Comparison of ENCODE assay signal across 8 cellular contexts in the genomic region with DNA sequence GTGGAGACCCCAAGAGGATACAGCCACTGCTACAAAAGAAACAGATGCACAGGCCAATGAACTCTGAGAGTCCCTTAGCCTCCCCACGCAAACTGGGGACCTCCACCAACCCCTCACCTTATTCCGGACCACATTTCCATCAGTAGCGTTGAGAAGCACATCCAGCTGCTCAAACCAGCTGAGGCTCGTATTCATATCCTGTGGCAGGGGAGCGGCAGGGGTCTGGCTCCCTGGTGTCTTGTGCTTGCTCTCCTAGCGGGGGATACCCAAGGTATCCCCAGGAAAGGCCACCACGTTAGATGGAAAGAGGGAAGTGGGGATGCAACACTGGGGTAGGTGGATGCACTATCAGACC. TPM values are rescaled to one million over a fixed set of nuclear protein-coding genes. Genes with fewer than 3 reads are reported as not detected.
DNase-seq lines count a peak whose midpoint lies in the region; ATAC-seq and TF ChIP-seq lines count a peak whose summit lies in the region.

No MANE protein-coding gene starts in this region.

- H2AFZ ChIP-seq in fibroblast of lung (ENCODE audit: low read length): peak overlapping the region; percentile 74

- H4K20me1 ChIP-seq in fibroblast of lung (ENCODE audit: control insufficient read depth, extremely low read depth, insufficient read depth, low read length): no peaks in the 10 kb centered on the region

- H3K9ac ChIP-seq in fibroblast of lung (ENCODE audit: insufficient read depth, low read length): no peak overlapping the region

- no peaks in the 10 kb centered on the region for H3K9me3 ChIP-seq in heart right ventricle
- no peaks in the 10 kb centered on the region for H3K9me3 ChIP-seq in RWPE2 (ENCODE audit: severe bottlenecking)
- H3K9me3 ChIP-seq in fibroblast of lung (ENCODE audit: control insufficient read depth, insufficient read depth, low read depth, low read length): no peaks in the 10 kb centered on the region
- no peaks in the 10 kb centered on the region for H3K9me3 ChIP-seq in prostate gland

- H3K27ac ChIP-seq in heart right ventricle (peak overlapping the region in 7 of 10 donors; percentile 2 to 81 (median 73)), RWPE2 (ENCODE audit: poor library complexity, severe bottlenecking) (no peak overlapping the region), fibroblast of lung (ENCODE audit: insufficient read depth, low read length) (no peak overlapping the region), prostate gland (peak overlapping the region; percentile 58 to 68)

- H3K27me3 ChIP-seq in heart right ventricle (no peaks in the 10 kb centered on the region), RWPE2 (ENCODE audit: insufficient read depth, poor library complexity, severe bottlenecking) (no peaks in the 10 kb centered on the region), fibroblast of lung (ENCODE audit: control insufficient read depth, insufficient read depth, low read length) (no peaks in the 10 kb centered on the region), prostate gland (replicated peaks; ENCODE audit: insufficient read depth) (no peaks in the 10 kb centered on the region)

- 2 to 3% methylated on average over 7 of the region's 7 CpGs for WGBS in heart right ventricle, 2 donors
- 6% methylated on average over 7 of the region's 7 CpGs for WGBS in prostate gland

- peaks cover 0 to 32% (median 17%) of the 10 kb centered on the region in 9 donors for H3K4me1 ChIP-seq in heart right ventricle
- H3K4me1 ChIP-seq in RWPE2 (ENCODE audit: insufficient read depth, poor library complexity, severe bottlenecking): peaks cover 3% of the 10 kb centered on the region
- H3K4me1 ChIP-seq in fibroblast of lung (ENCODE audit: control insufficient read depth, extremely low read depth, insufficient read depth, low read length): no peaks in the 10 kb centered on the region
- H3K4me1 ChIP-seq in prostate gland (replicated peaks): no peaks in the 10 kb centered on the region

- peak overlapping the region; percentile 66 for H3K4me2 ChIP-seq in fibroblast of lung (ENCODE audit: extremely low read depth, insufficient read depth, low read length)

- H3K79me2 ChIP-seq in fibroblast of lung (ENCODE audit: control insufficient read depth, insufficient read depth, low read length): no peaks in the 10 kb centered on the region

- H3K36me3 ChIP-seq in heart right ventricle (peaks cover 0 to 19% (median 0%) of the 10 kb centered on the region in 9 donors), RWPE2 (ENCODE audit: low read depth) (0 out of 2 replicates have a peak, but pooled peaks cover 3% of the 10 kb centered on the region), fibroblast of lung (ENCODE audit: control insufficient read depth, insufficient read depth, low read length) (no peaks in the 10 kb centered on the region), prostate gland (no peaks in the 10 kb centered on the region)

- TF ChIP-seq CTCF in heart right ventricle (IDR thresholded peaks at IDR 0.05) (no peak), RWPE2 (IDR thresholded peaks at IDR 0.05; ENCODE audit: poor library complexity, severe bottlenecking) (peak; percentile 20), fibroblast of lung (conservative IDR thresholded peaks at IDR 0.05 in 1 of 2, IDR thresholded peaks at IDR 0.05 in 1 of 2; ENCODE audit: low read depth in 1 of 2, low read length in 2 of 2) (no peak), prostate gland (IDR thresholded peaks at IDR 0.05) (no peak)

- intact Hi-C loops in heart right ventricle (cut with DNase I) (loop anchor here in 3 of 10 donors (10.0 kb wide), 1 partner anchor 485 kb away; the partner anchor contains the start of genes HECTD3 (in 3 of the 3) and UROD (in 3 of the 3)), cardiac septum (cut with DNase I) (loop anchor here (5.0 to 10.0 kb wide), 2 partner anchors 152 to 295 kb away; partner anchors contain the start of gene ZSWIM5), prostate gland (cut with DNase I) (no loop called here)

- ATAC-seq in heart right ventricle: peak in 1 of 8 donors; percentile 2
- peak; percentile 6; the same call in 2 of the 3 replicates for ATAC-seq in RWPE2 (ENCODE audit: low read depth)
- no peak for ATAC-seq in HG02588 (IDR thresholded peaks at IDR 0.05; ENCODE audit: unreplicated experiment)
- no peak for ATAC-seq in GM18873 (IDR thresholded peaks at IDR 0.05; ENCODE audit: low FRiP score, unreplicated experiment)
- ATAC-seq in GM19452 (IDR thresholded peaks at IDR 0.05; ENCODE audit: unreplicated experiment): no peak

- H3K4me3 ChIP-seq in heart right ventricle: peak overlapping the region; percentile 26 to 74 (median 62)
- H3K4me3 ChIP-seq in RWPE2 (ENCODE audit: severe bottlenecking): peak overlapping the region; percentile 56
- peak overlapping the region; percentile 19 to 84 (median 63) for H3K4me3 ChIP-seq in fibroblast of lung (replicated peaks in 1 of 4; ENCODE audit: control extremely low read depth in 1 of 4, insufficient read depth in 1 of 4, low read depth in 3 of 4, low read length in 4 of 4)
- H3K4me3 ChIP-seq in prostate gland: peak overlapping the region; percentile 41 to 47

- TF ChIP-seq POLR2A in prostate gland (IDR thresholded peaks at IDR 0.05): no peak

- DNase-seq in heart right ventricle (no peak), cardiac septum (ENCODE audit: low spot score) (no peak), RWPE2 (ENCODE audit: low spot score) (no peak), fibroblast of lung (ENCODE audit: low read depth in 2 of 2) (peak in 1 of 2 donors; percentile 7), prostate gland (ENCODE audit: low spot score) (no peak)

RNA-seq across cellular contexts. Expression of gene CCDC163, which starts 0.5 kb away (rescaled TPM):
- 1 to 10 TPM in 3 of 10 donors, under 1 TPM in 6, not detected in 1; 0.31 to 3.1 (median 0.59) TPM for total RNA-seq in heart right ventricle
- 1 to 10 TPM in 1 of 2 donors, under 1 TPM in 1; 0.37 to 1.9 TPM for polyA plus RNA-seq in heart right ventricle
- total RNA-seq in cardiac septum: 0.38 TPM
- 1.0 and 1.2 TPM in 2 replicates for total RNA-seq in fibroblast of lung
- 0.85 and 1.6 TPM in 2 replicates for polyA plus RNA-seq in fibroblast of lung
- polyA plus RNA-seq in fibroblast of lung (2012): 0.83 and 1.0 TPM in 2 replicates
- 3.4 TPM in 1 of 2 replicates, not detected in the other for polyA minus RNA-seq in fibroblast of lung (ENCODE audit: low replicate concordance)
- total RNA-seq in prostate gland: 1 to 10 TPM; 1.6 to 1.7 TPM

RNA-seq across cellular contexts. Expression of gene MMACHC, which starts 0.7 kb away (rescaled TPM):
- total RNA-seq in heart right ventricle: 10 to 100 TPM in 9 of 10 donors, 1 to 10 TPM in 1; 7.8 to 24.6 (median 18.9) TPM
- 10 to 100 TPM in 1 of 2 donors, 1 to 10 TPM in 1; 3.6 to 12.7 TPM for polyA plus RNA-seq in heart right ventricle
- 8.7 TPM for total RNA-seq in cardiac septum
- total RNA-seq in fibroblast of lung: 2.3 and 2.6 TPM in 2 replicates
- polyA plus RNA-seq in fibroblast of lung: 4.2 and 5.9 TPM in 2 replicates
- polyA plus RNA-seq in fibroblast of lung (2012): 4.3 and 8.3 TPM in 2 replicates
- polyA minus RNA-seq in fibroblast of lung (ENCODE audit: low replicate concordance): 16.9 and 28.9 TPM in 2 replicates
- 1 to 10 TPM; 5.2 to 6.7 TPM for total RNA-seq in prostate gland

RNA-seq across cellular contexts. Expression of gene TESK2, which starts 8.4 kb away (rescaled TPM):
- total RNA-seq in heart right ventricle (1 to 10 TPM in 8 of 10 donors, under 1 TPM in 2; 0.77 to 2.6 (median 1.3) TPM), cardiac septum (1.0 TPM), fibroblast of lung (2.6 and 4.3 TPM in 2 replicates), prostate gland (10 to 100 TPM; 21.4 to 26.4 TPM)
- polyA plus RNA-seq in heart right ventricle (1 to 10 TPM in 1 of 2 donors, under 1 TPM in 1; 0.95 to 1.2 TPM), fibroblast of lung (1.2 and 1.7 TPM in 2 replicates)
- polyA plus RNA-seq in fibroblast of lung (2012): 0.89 and 1.3 TPM in 2 replicates
- polyA minus RNA-seq in fibroblast of lung (ENCODE audit: low replicate concordance): 2.7 and 7.3 TPM in 2 replicates

RNA-seq across cellular contexts. Expression of gene PRDX1, which starts 22.3 kb away (rescaled TPM):
- total RNA-seq in heart right ventricle (100 to 1,000 TPM; 212 to 421 (median 289) TPM), cardiac septum (267 TPM), fibroblast of lung (336 and 420 TPM in 2 replicates), prostate gland (100 to 1,000 TPM; 210 to 335 TPM)
- polyA plus RNA-seq in heart right ventricle (100 to 1,000 TPM; 377 to 610 TPM), fibroblast of lung (721 and 789 TPM in 2 replicates)
- polyA plus RNA-seq in fibroblast of lung (2012): 731 and 776 TPM in 2 replicates
- 81.9 and 122 TPM in 2 replicates for polyA minus RNA-seq in fibroblast of lung (ENCODE audit: low replicate concordance)

RNA-seq across cellular contexts. Expression of gene AKR1A1, which starts 51.2 kb away (rescaled TPM):
- 10 to 100 TPM; 38.0 to 88.2 (median 44.3) TPM for total RNA-seq in heart right ventricle
- polyA plus RNA-seq in heart right ventricle: 10 to 100 TPM; 67.4 to 91.8 TPM
- 47.3 TPM for total RNA-seq in cardiac septum
- 110 and 123 TPM in 2 replicates for total RNA-seq in fibroblast of lung
- polyA plus RNA-seq in fibroblast of lung: 110 and 120 TPM in 2 replicates
- 127 and 150 TPM in 2 replicates for polyA plus RNA-seq in fibroblast of lung (2012)
- polyA minus RNA-seq in fibroblast of lung (ENCODE audit: low replicate concordance): 136 and 170 TPM in 2 replicates
- total RNA-seq in prostate gland: 100 to 1,000 TPM in 1 of 2 donors, 10 to 100 TPM in 1; 49.7 to 132 TPM

Comparison
In these comparisons a context has a peak if more than half of its experiments do, and no peak if none do; other contexts are left out.
1. H3K27ac ChIP-seq: peak in heart right ventricle (7 of 10) and prostate gland (2 of 2); none in RWPE2 (single experiment) and fibroblast of lung (single experiment).
2. Peak in every context shown above with its lines, with median percentiles within 50 percentile points of each other: H3K4me3 ChIP-seq.